ENCODE assay signal across 1 cellular context in the genomic region with DNA sequence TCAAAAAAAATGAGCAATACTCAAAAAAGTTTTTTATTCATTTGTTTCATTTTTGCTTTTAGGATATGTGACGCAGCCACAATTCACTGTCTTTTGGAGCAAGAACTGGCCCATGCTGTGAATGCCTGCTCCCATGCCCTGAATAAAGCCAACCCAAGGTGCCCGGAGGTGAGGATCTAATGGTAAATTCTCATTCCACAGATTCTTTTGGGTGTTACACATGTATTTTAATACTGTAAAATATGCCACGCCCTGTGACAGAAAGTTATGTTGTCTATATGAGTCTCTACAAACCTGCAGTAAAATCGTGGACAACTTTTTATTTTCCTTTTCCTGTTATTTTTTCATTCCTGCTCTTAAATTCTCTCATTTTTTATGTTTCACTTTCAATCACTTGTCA.
TF ChIP-seq lines count a peak whose summit lies in the region.

No MANE protein-coding gene starts in this region.

TF ChIP-seq in HCT116, 20 proteins besides CTCF, POLR2A, EP300 and RAD21:
- TF ChIP-seq JUND (IDR thresholded peaks at IDR 0.05) (no peak), EGR1 (IDR thresholded peaks at IDR 0.05; ENCODE audit: low read depth) (no peak), EZH2 (IDR thresholded peaks at IDR 0.05) (no peak), CBX3 (IDR thresholded peaks at IDR 0.05; ENCODE audit: low read depth) (no peak), FOSL1 (IDR thresholded peaks at IDR 0.05; ENCODE audit: low read depth) (no peak), ZBTB33 (IDR thresholded peaks at IDR 0.05; ENCODE audit: extremely low read depth, insufficient replicate concordance, low read length) (no peak), TCF7L2 (IDR thresholded peaks at IDR 0.05; ENCODE audit: borderline replicate concordance, extremely low read depth, insufficient read depth, insufficient read length) (no peak), ELF1 (IDR thresholded peaks at IDR 0.05; ENCODE audit: borderline replicate concordance, low read depth) (no peak), SRF (IDR thresholded peaks at IDR 0.05; ENCODE audit: low read depth) (no peak), ZNF274 (IDR thresholded peaks at IDR 0.05; ENCODE audit: low read depth, low read length) (no peak), ATF3 (IDR thresholded peaks at IDR 0.05) (no peak)
- TF ChIP-seq, protein P1, sequence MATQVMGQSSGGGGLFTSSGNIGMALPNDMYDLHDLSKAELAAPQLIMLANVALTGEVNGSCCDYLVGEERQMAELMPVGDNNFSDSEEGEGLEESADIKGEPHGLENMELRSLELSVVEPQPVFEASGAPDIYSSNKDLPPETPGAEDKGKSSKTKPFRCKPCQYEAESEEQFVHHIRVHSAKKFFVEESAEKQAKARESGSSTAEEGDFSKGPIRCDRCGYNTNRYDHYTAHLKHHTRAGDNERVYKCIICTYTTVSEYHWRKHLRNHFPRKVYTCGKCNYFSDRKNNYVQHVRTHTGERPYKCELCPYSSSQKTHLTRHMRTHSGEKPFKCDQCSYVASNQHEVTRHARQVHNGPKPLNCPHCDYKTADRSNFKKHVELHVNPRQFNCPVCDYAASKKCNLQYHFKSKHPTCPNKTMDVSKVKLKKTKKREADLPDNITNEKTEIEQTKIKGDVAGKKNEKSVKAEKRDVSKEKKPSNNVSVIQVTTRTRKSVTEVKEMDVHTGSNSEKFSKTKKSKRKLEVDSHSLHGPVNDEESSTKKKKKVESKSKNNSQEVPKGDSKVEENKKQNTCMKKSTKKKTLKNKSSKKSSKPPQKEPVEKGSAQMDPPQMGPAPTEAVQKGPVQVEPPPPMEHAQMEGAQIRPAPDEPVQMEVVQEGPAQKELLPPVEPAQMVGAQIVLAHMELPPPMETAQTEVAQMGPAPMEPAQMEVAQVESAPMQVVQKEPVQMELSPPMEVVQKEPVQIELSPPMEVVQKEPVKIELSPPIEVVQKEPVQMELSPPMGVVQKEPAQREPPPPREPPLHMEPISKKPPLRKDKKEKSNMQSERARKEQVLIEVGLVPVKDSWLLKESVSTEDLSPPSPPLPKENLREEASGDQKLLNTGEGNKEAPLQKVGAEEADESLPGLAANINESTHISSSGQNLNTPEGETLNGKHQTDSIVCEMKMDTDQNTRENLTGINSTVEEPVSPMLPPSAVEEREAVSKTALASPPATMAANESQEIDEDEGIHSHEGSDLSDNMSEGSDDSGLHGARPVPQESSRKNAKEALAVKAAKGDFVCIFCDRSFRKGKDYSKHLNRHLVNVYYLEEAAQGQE (IDR thresholded peaks at IDR 0.05; ENCODE audit: low read depth): no peak
